Comparison of ENCODE assay signal across 8 cellular contexts in the genomic region with DNA sequence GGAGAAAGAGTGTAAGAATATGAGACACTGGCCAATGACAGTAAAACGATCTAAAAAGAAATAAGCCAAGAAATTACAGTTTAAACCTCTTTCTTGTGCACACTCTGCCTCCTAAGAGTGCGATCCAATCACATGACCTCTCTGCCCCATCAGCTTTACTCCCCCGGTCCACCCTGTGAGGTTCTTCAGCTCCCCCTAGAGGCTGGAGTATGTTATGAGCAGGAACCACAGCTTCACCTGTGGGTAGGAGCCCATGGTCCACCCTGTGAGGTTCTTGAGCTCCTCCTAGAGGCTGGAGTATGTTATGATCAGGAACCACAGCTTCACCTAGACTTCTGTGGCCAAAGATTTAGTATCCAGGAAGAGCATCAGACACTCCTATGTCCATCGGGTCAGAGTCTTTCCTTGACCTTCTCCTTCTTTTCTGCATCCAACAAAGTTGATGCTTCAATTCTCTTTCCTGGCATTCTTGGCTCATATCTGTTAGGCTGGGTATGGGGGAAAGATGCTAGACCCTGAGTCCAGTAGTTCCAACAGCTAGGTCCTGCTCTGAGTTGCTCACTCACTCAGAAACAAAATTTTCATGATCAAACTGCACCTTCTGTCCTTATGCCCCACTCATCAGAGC.
DNase-seq lines count a peak whose midpoint lies in the region; ATAC-seq and TF ChIP-seq lines count a peak whose summit lies in the region.

No MANE protein-coding gene starts in this region.

- TF ChIP-seq RAD21 in liver (IDR thresholded peaks at IDR 0.05): peak; percentile 96 to 100

- H3K36me3 ChIP-seq in SJSA1 (no peaks in the 10 kb centered on the region), liver (ENCODE audit: control insufficient read depth in 4 of 4, insufficient read depth in 3 of 4, low read depth in 1 of 4, low read length in 3 of 4) (no peaks in the 10 kb centered on the region)

- WGBS in liver: 32% methylated on average over 4 of the region's 4 CpGs

- no peaks in the 10 kb centered on the region for H3K9me3 ChIP-seq in SJSA1 (replicated peaks)
- no peaks in the 10 kb centered on the region for H3K9me3 ChIP-seq in liver (ENCODE audit: control insufficient read depth in 4 of 4, low read length in 3 of 4)

- DNase-seq in AML-193 (lab: John Stamatoyannopoulos, UW) (peak; percentile 85 to 89), NCI-H1105 treated with DMSO at 0.1 percent for 48 hours (lab: John Stamatoyannopoulos, UW) (peak; percentile 64), SJSA1 (ENCODE audit: low read depth in 1 of 2, low spot score in 2 of 2) (peak; percentile 53 to 60)
- peak; percentile 8 for DNase-seq in central memory CD4-positive, alpha-beta T cell
- DNase-seq in stimulated activated naive CD4-positive, alpha-beta T cell treated with Interleukin-2 at 50 U/mL for 16 hours (lab: John Stamatoyannopoulos, UW): peak; percentile 4

- 0 out of 2 replicates have a peak, but pooled peaks cover 3% of the 10 kb centered on the region for H3K27me3 ChIP-seq in SJSA1 (replicated peaks)
- no peaks in the 10 kb centered on the region for H3K27me3 ChIP-seq in liver (ENCODE audit: control insufficient read depth in 4 of 4, insufficient read depth in 4 of 4, low read length in 3 of 4)

- H3K9ac ChIP-seq in liver (ENCODE audit: low read depth in 1 of 2, low read length in 2 of 2): no peak overlapping the region

- ATAC-seq in GM18511 (IDR thresholded peaks at IDR 0.05; ENCODE audit: unreplicated experiment) (peak; percentile 96), HG02870 (IDR thresholded peaks at IDR 0.05; ENCODE audit: unreplicated experiment) (peak; percentile 94)

- TF ChIP-seq CTCF in liver (IDR thresholded peaks at IDR 0.05; ENCODE audit: low read depth, low read length, missing input control): peak; percentile 98

- H3K27ac ChIP-seq in SJSA1 (no peak overlapping the region), liver (ENCODE audit: low read depth in 1 of 2, low read length in 2 of 2) (no peak overlapping the region)

- H3K4me1 ChIP-seq in SJSA1 (replicated peaks) (no peaks in the 10 kb centered on the region), liver (ENCODE audit: control insufficient read depth in 4 of 4, insufficient read depth in 4 of 4, low read length in 3 of 4) (no peaks in the 10 kb centered on the region)

- H3K4me3 ChIP-seq in SJSA1: no peak overlapping the region
- no peak overlapping the region for H3K4me3 ChIP-seq in liver (ENCODE audit: low read depth in 1 of 3, low read length in 3 of 3)

TF ChIP-seq in liver, 16 proteins besides CTCF, POLR2A, EP300 and RAD21:
- peak; percentile 24 to 51 for TF ChIP-seq HNF4A (conservative IDR thresholded peaks at IDR 0.05)
- peak in 1 of 2 donors; percentile 33 for TF ChIP-seq RXRA (IDR thresholded peaks at IDR 0.05)
- TF ChIP-seq JUND (IDR thresholded peaks at IDR 0.05): no peak

Comparison
In these comparisons a context has a peak if more than half of its experiments do, and no peak if none do; other contexts are left out.
1. DNase-seq: peak in every context shown above with its lines; median percentile 87 in AML-193; 64 in NCI-H1105 treated with DMSO at 0.1 percent for 48 hours; 56 in SJSA1; 8 in central memory CD4-positive, alpha-beta T cell; 4 in stimulated activated naive CD4-positive, alpha-beta T cell treated with Interleukin-2 at 50 U/mL for 16 hours.